In genomic region chr20:2178328-2179232, GRCh38 we compare ENCODE assay signal across 32 cellular contexts.
DNase-seq lines count a peak whose midpoint lies in the region; FAIRE-seq and TF ChIP-seq lines count a peak whose summit lies in the region.
"Had no signal": no experiment of that assay in that cellular context is flagged by ENCODE, and none has a peak within 500 bp of the region (broad histone marks: within the 10 kb centered on the region; RNA-seq: fewer than 3 reads in every experiment).

No MANE protein-coding gene starts in this region.

- H3K4me1 ChIP-seq in endothelial cell of umbilical vein (ENCODE audit: control insufficient read depth, extremely low read depth, insufficient read depth, low read length) = no peaks in the 10 kb centered on the region
- no peaks in the 10 kb centered on the region for H3K4me1 ChIP-seq in prostate gland (replicated peaks)
- H3K4me1 ChIP-seq: parathyroid adenoma, right lobe of liver, thyroid gland had no signal

- H3K4me1 Mint-ChIP-seq in immature natural killer cell = no peaks in the 10 kb centered on the region
- H3K4me1 Mint-ChIP-seq: GM23338 had no signal

- no peak overlapping the region for H2AFZ ChIP-seq in endothelial cell of umbilical vein (ENCODE audit: low read depth, low read length)
- H2AFZ ChIP-seq: GM23338, parathyroid adenoma had no signal

- no peaks in the 10 kb centered on the region for H4K20me1 ChIP-seq in endothelial cell of umbilical vein (replicated peaks; ENCODE audit: control insufficient read depth, extremely low read depth, insufficient read depth, low read length)

- H3K36me3 Mint-ChIP-seq in immature natural killer cell = no peaks in the 10 kb centered on the region

- CTCF ChIA-PET in endothelial cell of umbilical vein (lab: Charles Lee) = no interaction called here

- peak; percentile 18 for DNase-seq in DMS153 treated with DMSO at 0.1 percent for 48 hours (lab: John Stamatoyannopoulos, UW; ENCODE audit: unreplicated experiment)
- peak; percentile 43 for DNase-seq in OCI-M1 (lab: John Stamatoyannopoulos, UW)
- peak; percentile 7 for DNase-seq in endothelial cell of umbilical vein (ENCODE audit: low read depth, low spot score)
- peak; percentile 15 for DNase-seq in prostate gland (ENCODE audit: low spot score)
- no peak for DNase-seq in immature natural killer cell
- DNase-seq in posterior cingulate gyrus = no peak
- DNase-seq in MG63 = no peak
- no peak for DNase-seq in activated T-cell treated with anti-CD3 and anti-CD28 coated beads for 4 hours
- DNase-seq: activated CD4-positive, CD25-positive, alpha-beta regulatory T cell treated with anti-CD3 and anti-CD28 coated beads, Interleukin-2, amount 50 U/mL, for 72 hours; activated CD8-positive, alpha-beta T cell treated with anti-CD3 and anti-CD28 coated beads, Interleukin-2, amount 10 ng/mL, durations not matched to agents 7 days and 5 days; activated gamma-delta T cell; effector CD4-positive, alpha-beta T cell; erythroblast; hippocampal formation; Karpas-422; mucosa of descending colon; NCI-H1048; NCI-H187; NCI-H2227 treated with DMSO at 0.1 percent for 48 hours; NCI-H82; nephron progenitor cell; PC-3; right lobe of liver; SHP77 treated with DMSO at 0.1 percent for 48 hours; stimulated activated CD4-positive, alpha-beta T cell treated with anti-CD3 and anti-CD28 coated beads, Interleukin-12 subunit alpha, Interleukin-12 subunit beta, amount 100 ng/mL, for 4 hours; stimulated activated CD4-positive, alpha-beta T cell treated with anti-CD3 and anti-CD28 coated beads, Interleukin-4, amount 100 ng/mL, for 4 hours; SW 1271; thyroid gland had no signal

- H3K9me3 Mint-ChIP-seq in immature natural killer cell = no peaks in the 10 kb centered on the region
- H3K9me3 Mint-ChIP-seq: GM23338, nephron progenitor cell had no signal

- dilution Hi-C loops in endothelial cell of umbilical vein (cut with MboI; ENCODE audit: extremely low pct_ligation_motif_present, low sequenced_read_pairs) = no loop called here

- H3K4me3 Mint-ChIP-seq in immature natural killer cell = no peak overlapping the region
- H3K4me3 Mint-ChIP-seq: activated CD8-positive, alpha-beta T cell treated with anti-CD3 and anti-CD28 coated beads, Interleukin-2, amount 10 ng/mL, durations not matched to agents 7 days and 5 days; GM23338; nephron progenitor cell had no signal

- intact Hi-C loops in endothelial cell of umbilical vein (cut with micrococcal nuclease) = no loop called here
- intact Hi-C loops in prostate gland (cut with DNase I) = loop anchor here (10.0 kb wide), 1 partner anchor 414 kb away; no protein-coding TSS in a partner anchor
- intact Hi-C loops in posterior cingulate gyrus (cut with DNase I) = no loop called here

- H3K4me3 ChIP-seq in endothelial cell of umbilical vein (replicated peaks in 1 of 3; ENCODE audit: insufficient read depth in 1 of 3, low read depth in 1 of 3, low read length in 3 of 3) = no peak overlapping the region
- no peak overlapping the region for H3K4me3 ChIP-seq in prostate gland
- H3K4me3 ChIP-seq in MG63 = no peak overlapping the region
- H3K4me3 ChIP-seq: GM23338, mucosa of descending colon, right lobe of liver, thyroid gland had no signal

- no peaks in the 10 kb centered on the region for H3K79me2 ChIP-seq in endothelial cell of umbilical vein (ENCODE audit: control insufficient read depth, insufficient read depth, low read length)
- H3K79me2 ChIP-seq: parathyroid adenoma had no signal

- H3K27me3 ChIP-seq in endothelial cell of umbilical vein (ENCODE audit: control insufficient read depth in 2 of 2, insufficient read depth in 2 of 2, low read length in 2 of 2) (peaks cover 0 to 4% of the 10 kb centered on the region in 2 experiments), prostate gland (replicated peaks; ENCODE audit: insufficient read depth) (no peaks in the 10 kb centered on the region), MG63 (no peaks in the 10 kb centered on the region)
- H3K27me3 ChIP-seq: right lobe of liver, thyroid gland had no signal

- no peak overlapping the region for H3K4me2 ChIP-seq in endothelial cell of umbilical vein (ENCODE audit: insufficient read depth, low read length)
- H3K4me2 ChIP-seq: GM23338 had no signal

- no TSS peak for BruUV-seq in endothelial cell of umbilical vein (replicated peaks; lab: Mats Ljungman, UMichigan)

- no peak overlapping the region for H3K9ac ChIP-seq in endothelial cell of umbilical vein (replicated peaks; ENCODE audit: extremely low read depth, insufficient read depth, low read length)
- H3K9ac ChIP-seq: parathyroid adenoma had no signal

- H3K27ac ChIP-seq in endothelial cell of umbilical vein (ENCODE audit: insufficient read depth, low read depth, low read length) (no peak overlapping the region), prostate gland (no peak overlapping the region)
- H3K27ac ChIP-seq: parathyroid adenoma, right lobe of liver, thyroid gland had no signal

- POLR2A ChIA-PET in endothelial cell of umbilical vein (lab: Charles Lee) = no interaction called here

- no peak for TF ChIP-seq CTCF in endothelial cell of umbilical vein (IDR thresholded peaks at IDR 0.05; ENCODE audit: extremely low read depth in 1 of 2, insufficient read depth in 1 of 2, low read depth in 1 of 2, low read length in 2 of 2)
- TF ChIP-seq CTCF in prostate gland (IDR thresholded peaks at IDR 0.05) = no peak

- TF ChIP-seq POLR2A in endothelial cell of umbilical vein (IDR thresholded peaks at IDR 0.05; ENCODE audit: low read depth, low read length) = no peak
- no peak for TF ChIP-seq POLR2A in prostate gland (IDR thresholded peaks at IDR 0.05)

- no peak overlapping the region for H3K27ac Mint-ChIP-seq in immature natural killer cell
- H3K27ac Mint-ChIP-seq: activated CD8-positive, alpha-beta T cell treated with anti-CD3 and anti-CD28 coated beads, Interleukin-2, amount 10 ng/mL, durations not matched to agents 7 days and 5 days; GM23338; nephron progenitor cell had no signal

- H3K27me3 Mint-ChIP-seq in immature natural killer cell (ENCODE audit: low read depth in 3 of 3) = peaks cover 0 to 3% (median 1%) of the 10 kb centered on the region in 3 donors

- H3K9me3 ChIP-seq in endothelial cell of umbilical vein (replicated peaks; ENCODE audit: control insufficient read depth, insufficient read depth, low read length) (no peaks in the 10 kb centered on the region), prostate gland (no peaks in the 10 kb centered on the region), MG63 (no peaks in the 10 kb centered on the region)
- H3K9me3 ChIP-seq: mucosa of descending colon, right lobe of liver, thyroid gland had no signal

- FAIRE-seq in endothelial cell of umbilical vein (lab: Jason Lieb, UNC) = no peak
- FAIRE-seq: frontal cortex, HTR-8/SVneo had no signal

- no peaks in the 10 kb centered on the region for H3K36me3 ChIP-seq in endothelial cell of umbilical vein (ENCODE audit: control insufficient read depth in 2 of 2, extremely low read depth in 1 of 2, insufficient read depth in 2 of 2, low read length in 2 of 2)
- no peaks in the 10 kb centered on the region for H3K36me3 ChIP-seq in prostate gland
- H3K36me3 ChIP-seq in MG63 = no peaks in the 10 kb centered on the region
- H3K36me3 ChIP-seq: right lobe of liver, thyroid gland had no signal

- 39% methylated on average over 17 of the region's 17 CpGs for WGBS in prostate gland

- H3K9me1 ChIP-seq in endothelial cell of umbilical vein (replicated peaks; ENCODE audit: control insufficient read depth, extremely low read depth, insufficient read depth, low read length) = no peaks in the 10 kb centered on the region

TF ChIP-seq in endothelial cell of umbilical vein, 7 proteins besides CTCF, POLR2A, EP300 and RAD21:
- TF ChIP-seq EZH2 (IDR thresholded peaks at IDR 0.05; ENCODE audit: borderline replicate concordance, low read depth, low read length, severe bottlenecking) = no peak
- TF ChIP-seq GATA2 (IDR thresholded peaks at IDR 0.05; ENCODE audit: insufficient read depth, insufficient read length, low read depth, low read length) = no peak
- no peak for TF ChIP-seq POLR2AphosphoS5 (IDR thresholded peaks at IDR 0.05; ENCODE audit: insufficient read depth, low read depth, low read length)
- no peak for TF ChIP-seq MYC (IDR thresholded peaks at IDR 0.05; ENCODE audit: low read depth, low read length)
- TF ChIP-seq MAX (IDR thresholded peaks at IDR 0.05; ENCODE audit: insufficient read depth, insufficient read length) = no peak
- no peak for TF ChIP-seq JUN (IDR thresholded peaks at IDR 0.05; ENCODE audit: borderline replicate concordance, insufficient read depth, insufficient read length, low read depth)
- no peak for TF ChIP-seq FOS (IDR thresholded peaks at IDR 0.05; ENCODE audit: borderline replicate concordance, insufficient read depth, low read length)

Comparison
In these comparisons a context has a peak if more than half of its experiments do, and no peak if none do; other contexts are left out.
1. DNase-seq: peak in DMS153 treated with DMSO at 0.1 percent for 48 hours (single experiment), OCI-M1 (single experiment), endothelial cell of umbilical vein (single experiment) and prostate gland (single experiment); none in immature natural killer cell (0 of 3), posterior cingulate gyrus (0 of 10), MG63 (single experiment) and activated T-cell treated with anti-CD3 and anti-CD28 coated beads for 4 hours (single experiment).